ENCODE assay signal across 8 cellular contexts in the genomic region with DNA sequence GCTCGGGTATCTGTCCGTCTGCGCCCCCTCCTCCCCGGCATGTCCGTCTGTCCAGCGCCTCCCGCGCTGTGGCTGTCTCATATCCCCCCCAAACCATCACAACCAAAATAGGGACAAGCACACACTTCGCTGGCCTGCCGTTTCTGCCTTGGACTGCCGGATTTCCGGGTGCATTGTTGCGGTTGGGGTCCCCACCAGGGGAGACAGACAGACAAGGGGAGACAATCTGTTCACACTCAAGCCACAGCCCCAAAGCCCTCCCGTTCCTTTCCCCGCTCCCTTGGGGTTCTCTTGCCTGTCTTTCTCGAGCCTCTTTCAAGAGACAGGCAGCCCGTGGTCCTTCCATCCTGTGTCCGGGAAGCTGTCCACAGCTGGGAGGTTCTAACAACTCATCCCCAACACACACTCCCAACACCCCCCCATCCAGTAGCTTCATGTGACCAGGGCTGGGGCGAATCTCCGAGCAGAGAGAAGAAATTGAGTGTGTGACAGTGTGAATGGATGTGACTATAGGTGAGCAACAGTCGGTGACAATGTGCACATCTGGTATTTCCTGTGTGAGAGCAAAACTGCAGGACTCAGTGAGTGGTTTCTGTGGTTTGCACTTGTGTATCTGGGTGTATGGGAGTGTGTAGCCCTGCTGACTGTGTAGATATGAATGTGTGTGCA. TPM values are rescaled to one million over a fixed set of nuclear protein-coding genes. Genes with fewer than 3 reads are reported as not detected.
DNase-seq lines count a peak whose midpoint lies in the region; ATAC-seq and TF ChIP-seq lines count a peak whose summit lies in the region.

No MANE protein-coding gene starts in this region.

- TF ChIP-seq CTCF in CD8-positive, alpha-beta T cell (IDR thresholded peaks at IDR 0.05): no peak
- TF ChIP-seq CTCF in HEK293 (tag by site-specific recombination; IDR thresholded peaks at IDR 0.05) (no peak), type B pancreatic cell (conservative IDR thresholded peaks at IDR 0.05) (no peak)

- no peaks in the 10 kb centered on the region for H3K9me3 ChIP-seq in CD8-positive, alpha-beta T cell (ENCODE audit: low read length)
- no peaks in the 10 kb centered on the region for H3K9me3 ChIP-seq in HEK293 (ENCODE audit: control insufficient read depth, insufficient read depth, low read depth, low read length)
- H3K9me3 ChIP-seq in mononuclear cell (ENCODE audit: low read depth, low read length): no peaks in the 10 kb centered on the region

- ATAC-seq in CD8-positive, alpha-beta T cell: peak; percentile 43
- ATAC-seq in GM19351 (IDR thresholded peaks at IDR 0.05; ENCODE audit: unreplicated experiment): no peak
- ATAC-seq in HG03045 (IDR thresholded peaks at IDR 0.05; ENCODE audit: unreplicated experiment): no peak

- peak overlapping the region; percentile 96 for H3K27ac Mint-ChIP-seq in CD8-positive, alpha-beta T cell
- H3K27ac Mint-ChIP-seq in type B pancreatic cell: peak overlapping the region; percentile 98

- POLR2A ChIA-PET in CD8-positive, alpha-beta T cell (lab: Charles Lee): interaction anchor here (0.6 to 0.9 kb wide), 2 partner anchors 16 to 18 kb away, joined by 3 to 4 read pairs; partner anchors contain the start of gene FOSB
- POLR2A ChIA-PET in HEK293 (lab: Yijun Ruan, JAX): interaction anchor here (1.2 kb wide), 1 partner anchor 16 kb away, joined by 3 read pairs; the partner anchor contains the start of gene FOSB

- CTCF ChIA-PET in CD8-positive, alpha-beta T cell (lab: Charles Lee): interaction anchor here (1.0 to 2.2 kb wide), 3 partner anchors 17 to 35 kb away, joined by 3 to 9 read pairs (median 6); partner anchors contain the start of gene FOSB
- CTCF ChIA-PET in HEK293 (lab: Yijun Ruan, JAX): interaction anchor here (0.9 to 2.9 kb wide), 2 partner anchors 12 to 27 kb away, joined by 3 to 15 read pairs; no protein-coding TSS in a partner anchor

- peak overlapping the region; percentile 79 for H3K4me3 ChIP-seq in CD8-positive, alpha-beta T cell (ENCODE audit: low read depth, low read length)
- peak overlapping the region; percentile 14 for H3K4me3 ChIP-seq in HEK293 (ENCODE audit: low read depth, low read length)
- peak overlapping the region; percentile 53 for H3K4me3 ChIP-seq in mononuclear cell (ENCODE audit: low read length)

- H3K27ac ChIP-seq in CD8-positive, alpha-beta T cell (ENCODE audit: low read depth, low read length): peak overlapping the region; percentile 99
- no peak overlapping the region for H3K27ac ChIP-seq in HEK293 (ENCODE audit: extremely low read depth, low read depth, low read length)

- no peaks in the 10 kb centered on the region for H3K27me3 ChIP-seq in CD8-positive, alpha-beta T cell (ENCODE audit: insufficient read depth, low read length)
- peaks cover 3% of the 10 kb centered on the region for H3K27me3 ChIP-seq in mononuclear cell (ENCODE audit: insufficient read depth, low read length)

- H3K4me3 Mint-ChIP-seq in CD8-positive, alpha-beta T cell: peak overlapping the region; percentile 85
- peak overlapping the region; percentile 86 for H3K4me3 Mint-ChIP-seq in type B pancreatic cell

- H3K4me1 ChIP-seq in CD8-positive, alpha-beta T cell (ENCODE audit: insufficient read depth, low read length): peaks cover 36% of the 10 kb centered on the region
- H3K4me1 ChIP-seq in HEK293 (ENCODE audit: control insufficient read depth, insufficient read depth, low read length) (peaks cover 11% of the 10 kb centered on the region; the same call in 1 of the 2 replicates), mononuclear cell (ENCODE audit: insufficient read depth, low read length) (peaks cover 66% of the 10 kb centered on the region)

- no peaks in the 10 kb centered on the region for H3K27me3 Mint-ChIP-seq in CD8-positive, alpha-beta T cell (ENCODE audit: low read depth)
- peaks cover 4% of the 10 kb centered on the region for H3K27me3 Mint-ChIP-seq in type B pancreatic cell

- no peaks in the 10 kb centered on the region for H3K9me3 Mint-ChIP-seq in CD8-positive, alpha-beta T cell
- no peaks in the 10 kb centered on the region for H3K9me3 Mint-ChIP-seq in type B pancreatic cell

- H3K36me3 Mint-ChIP-seq in CD8-positive, alpha-beta T cell: peaks cover 2% of the 10 kb centered on the region
- no peaks in the 10 kb centered on the region for H3K36me3 Mint-ChIP-seq in type B pancreatic cell

- H3K4me1 Mint-ChIP-seq in CD8-positive, alpha-beta T cell (ENCODE audit: low read depth): peaks cover 50% of the 10 kb centered on the region
- peaks cover 46% of the 10 kb centered on the region for H3K4me1 Mint-ChIP-seq in type B pancreatic cell (ENCODE audit: unreplicated experiment)

- peak in 6 of 7 experiments; percentile 31 to 69 (median 64) for DNase-seq in CD8-positive, alpha-beta T cell
- DNase-seq in T-helper 9 cell (peak; percentile 62), type B pancreatic cell (ENCODE audit: extremely low spot score, unreplicated experiment) (no peak)
- peak; percentile 63 for DNase-seq in effector CD8-positive, alpha-beta T cell (lab: John Stamatoyannopoulos, UW)

- intact Hi-C loops in CD8-positive, alpha-beta T cell (cut with DNase I, micrococcal nuclease): loop anchor here in 1 of 2 experiments (1.0 kb wide), 1 partner anchor 16 kb away; the partner anchor contains the start of gene FOSB

- no peaks in the 10 kb centered on the region for H3K36me3 ChIP-seq in CD8-positive, alpha-beta T cell (ENCODE audit: insufficient read depth, low read length)
- H3K36me3 ChIP-seq in HEK293 (ENCODE audit: control insufficient read depth in 2 of 2, insufficient read depth in 1 of 2, low read length in 2 of 2): no peaks in the 10 kb centered on the region

TF ChIP-seq in HEK293, 187 proteins besides CTCF, POLR2A, EP300 and RAD21 (continues in another document):
- TF ChIP-seq PRDM10 (tag by site-specific recombination; IDR thresholded peaks at IDR 0.05): peak; percentile 48; the same call in 1 of the 2 replicates
- no peak for TF ChIP-seq ZBTB48 (tag by site-specific recombination; IDR thresholded peaks at IDR 0.05)
- TF ChIP-seq ZNF362 (tag by site-specific recombination; IDR thresholded peaks at IDR 0.05): no peak
- TF ChIP-seq ZNF777 (tag by site-specific recombination; IDR thresholded peaks at IDR 0.05; ENCODE audit: borderline replicate concordance): peak; percentile 81

RNA-seq across cellular contexts. Expression of gene FOSB, which starts 16.5 kb away (rescaled TPM):
- 100 to 1,000 TPM; 625 to 631 TPM for total RNA-seq in CD8-positive, alpha-beta T cell
- total RNA-seq in mononuclear cell (337 TPM), type B pancreatic cell (ENCODE audit: low replicate concordance) (28.4 and 178 TPM in 2 replicates)

RNA-seq across cellular contexts. Expression of gene ERCC1, which starts 27.6 kb away (rescaled TPM):
- total RNA-seq in CD8-positive, alpha-beta T cell: 10 to 100 TPM; 28.7 to 31.5 TPM
- total RNA-seq in mononuclear cell: 33.6 TPM
- total RNA-seq in type B pancreatic cell (ENCODE audit: low replicate concordance): 57.3 and 71.8 TPM in 2 replicates

RNA-seq across cellular contexts. Expression of gene POLR1G, which starts 44.9 kb away (rescaled TPM):
- total RNA-seq in CD8-positive, alpha-beta T cell: under 1 TPM; 0.27 to 0.44 TPM
- total RNA-seq in mononuclear cell (0.10 TPM), type B pancreatic cell (ENCODE audit: low replicate concordance) (7.2 and 9.5 TPM in 2 replicates)

RNA-seq across cellular contexts. Expression of gene RTN2, which starts 45.5 kb away (rescaled TPM):
- total RNA-seq in CD8-positive, alpha-beta T cell: 1 to 10 TPM in 1 of 2 experiments, under 1 TPM in 1; 0.64 to 1.3 TPM
- total RNA-seq in mononuclear cell: 1.5 TPM
- total RNA-seq in type B pancreatic cell (ENCODE audit: low replicate concordance): 11.9 and 13.0 TPM in 2 replicates

RNA-seq across cellular contexts. Expression of gene PPP1R13L, which starts 46.4 kb away (rescaled TPM):
- 1 to 10 TPM; 2.5 to 3.6 TPM for total RNA-seq in CD8-positive, alpha-beta T cell
- 0.52 TPM for total RNA-seq in mononuclear cell
- total RNA-seq in type B pancreatic cell (ENCODE audit: low replicate concordance): 38.6 and 110 TPM in 2 replicates

Comparison
In these comparisons a context has a peak if more than half of its experiments do, and no peak if none do; other contexts are left out.
1. H3K4me3 ChIP-seq: peak in every context shown above with its lines; median percentile 79 in CD8-positive, alpha-beta T cell; 53 in mononuclear cell; 14 in HEK293.